In genomic region chr16:74775255-74775654, GRCh38 we compare ENCODE assay signal across 1 cellular context.
TF ChIP-seq lines count a peak whose summit lies in the region.

No MANE protein-coding gene starts in this region.

TF ChIP-seq in HepG2, 621 proteins besides CTCF, POLR2A, EP300 and RAD21 (continued from another document):
- no peak for TF ChIP-seq MNT (IDR thresholded peaks at IDR 0.05)
- TF ChIP-seq ARNTL (CRISPR knock-in tag; IDR thresholded peaks at IDR 0.05): no peak
- no peak for TF ChIP-seq ZFP37 (CRISPR knock-in tag; IDR thresholded peaks at IDR 0.05; ENCODE audit: borderline replicate concordance)
- no peak for TF ChIP-seq FOSL2 (CRISPR knock-in tag; IDR thresholded peaks at IDR 0.05)
- no peak for TF ChIP-seq FOSL1 (CRISPR knock-in tag; IDR thresholded peaks at IDR 0.05; ENCODE audit: borderline replicate concordance)
- TF ChIP-seq THAP11 (CRISPR knock-in tag; IDR thresholded peaks at IDR 0.05): no peak
- TF ChIP-seq KLF6 (CRISPR knock-in tag; IDR thresholded peaks at IDR 0.05): no peak
- no peak for TF ChIP-seq ZEB1 (IDR thresholded peaks at IDR 0.05; ENCODE audit: insufficient replicate concordance, low read depth)
- TF ChIP-seq UBTF (CRISPR knock-in tag; IDR thresholded peaks at IDR 0.05): no peak
- no peak for TF ChIP-seq ZNF296 (CRISPR knock-in tag; conservative IDR thresholded peaks at IDR 0.05)
- TF ChIP-seq ZNF547 (CRISPR knock-in tag; IDR thresholded peaks at IDR 0.05): no peak
- no peak for TF ChIP-seq SIX4 (CRISPR knock-in tag; IDR thresholded peaks at IDR 0.05)
- no peak for TF ChIP-seq HES4 (CRISPR knock-in tag; IDR thresholded peaks at IDR 0.05; ENCODE audit: borderline replicate concordance)
- no peak for TF ChIP-seq HOXA3 (CRISPR knock-in tag; IDR thresholded peaks at IDR 0.05)
- TF ChIP-seq ETS1 (CRISPR knock-in tag; IDR thresholded peaks at IDR 0.05): no peak
- TF ChIP-seq NKX3-1 (CRISPR knock-in tag; IDR thresholded peaks at IDR 0.05): no peak
- TF ChIP-seq DPF2 (CRISPR knock-in tag; IDR thresholded peaks at IDR 0.05; ENCODE audit: borderline replicate concordance, low read depth): no peak
- TF ChIP-seq ZNF782 (CRISPR knock-in tag; IDR thresholded peaks at IDR 0.05; ENCODE audit: borderline replicate concordance): no peak
